12 cellular contexts compared by ENCODE assay signal in the genomic region with DNA sequence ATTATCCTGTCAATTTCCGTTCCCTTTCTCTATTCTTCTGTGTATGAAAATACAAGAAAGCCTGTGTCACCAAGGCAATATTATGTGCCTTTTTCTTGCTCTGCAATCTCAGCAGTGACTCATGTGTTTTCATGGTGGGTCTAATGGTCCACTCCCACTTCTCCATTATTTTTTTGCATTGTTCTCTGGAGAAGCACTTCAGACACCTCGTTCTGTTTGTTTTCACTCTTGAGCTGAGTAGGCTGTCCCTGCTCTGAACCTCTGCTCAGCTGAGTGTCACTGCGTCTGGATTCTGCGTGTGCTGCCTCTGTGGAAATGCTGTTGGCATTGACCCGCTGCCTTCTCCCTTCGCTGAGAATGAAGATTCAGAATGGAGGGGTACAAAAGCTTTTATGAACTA.
DNase-seq lines count a peak whose midpoint lies in the region; ATAC-seq and TF ChIP-seq lines count a peak whose summit lies in the region.
"Had no signal": no experiment of that assay in that cellular context is flagged by ENCODE, and none has a peak within 500 bp of the region (broad histone marks: within the 10 kb centered on the region; RNA-seq: fewer than 3 reads in every experiment).

No MANE protein-coding gene starts in this region.

- H3K4me2 ChIP-seq in BLaER1 treated with 17β-estradiol and CSF1 and Interleukin-3, amounts not matched to agents 10 nM and 100 nM = peak overlapping the region in 6 of 11 experiments; percentile 5 to 62 (median 38); a peak in 7 of 22 replicates

- peaks cover 18% of the 10 kb centered on the region for H3K36me3 Mint-ChIP-seq in activated naive CD8-positive, alpha-beta T cell treated with anti-CD3 and anti-CD28 coated beads for 36 hours

- no peaks in the 10 kb centered on the region for H3K27me3 ChIP-seq in BLaER1 treated with 17β-estradiol and CSF1 and Interleukin-3, amounts not matched to agents 10 nM and 100 nM
- H3K27me3 ChIP-seq in heart right ventricle = no peaks in the 10 kb centered on the region

- H3K9me3 ChIP-seq in BLaER1 treated with 17β-estradiol and CSF1 and Interleukin-3, amounts not matched to agents 10 nM and 100 nM (replicated peaks in 1 of 11) = peaks cover 0 to 4% (median 0%) of the 10 kb centered on the region in 11 experiments; a peak in 1 of 22 replicates
- H3K9me3 ChIP-seq in heart right ventricle = no peaks in the 10 kb centered on the region

- no peak overlapping the region for H3K9ac ChIP-seq in BLaER1 treated with 17β-estradiol and CSF1 and Interleukin-3, amounts not matched to agents 10 nM and 100 nM

- H3K27ac ChIP-seq in BLaER1 treated with 17β-estradiol and CSF1 and Interleukin-3, amounts not matched to agents 10 nM and 100 nM = peak overlapping the region in 3 of 11 experiments; percentile 45 to 75 (median 66); a peak in 5 of 22 replicates
- peak overlapping the region in 4 of 10 donors; percentile 6 to 16 (median 10) for H3K27ac ChIP-seq in heart right ventricle

- H3K4me1 ChIP-seq in BLaER1 treated with 17β-estradiol and CSF1 and Interleukin-3, amounts not matched to agents 10 nM and 100 nM = peaks cover 13 to 33% (median 26%) of the 10 kb centered on the region in 10 experiments
- peaks cover 0 to 71% (median 43%) of the 10 kb centered on the region in 9 donors for H3K4me1 ChIP-seq in heart right ventricle

- peak; percentile 23 for DNase-seq in NCI-H1092 (lab: John Stamatoyannopoulos, UW)
- DNase-seq in NCI-H748 (lab: John Stamatoyannopoulos, UW; ENCODE audit: unreplicated experiment) = peak; percentile 85
- no peak for DNase-seq in heart right ventricle
- DNase-seq in activated naive CD8-positive, alpha-beta T cell treated with anti-CD3 and anti-CD28 coated beads for 36 hours = no peak
- DNase-seq in cerebellar nuclear complex (lab: John Stamatoyannopoulos, UW) = no peak
- no peak for DNase-seq in occipital lobe (lab: John Stamatoyannopoulos, UW)
- DNase-seq: activated CD8-positive, alpha-beta T cell treated with anti-CD3 and anti-CD28 coated beads, Interleukin-2, amount 10 ng/mL, durations not matched to agents 7 days and 5 days; Karpas-422; NCI-H526 had no signal

- H3K36me3 ChIP-seq in BLaER1 treated with 17β-estradiol and CSF1 and Interleukin-3, amounts not matched to agents 10 nM and 100 nM = peaks cover 44 to 95% (median 71%) of the 10 kb centered on the region in 11 experiments
- H3K36me3 ChIP-seq in heart right ventricle = peaks cover 0 to 5% (median 0%) of the 10 kb centered on the region in 9 donors

- H3K27ac Mint-ChIP-seq in activated naive CD8-positive, alpha-beta T cell treated with anti-CD3 and anti-CD28 coated beads for 36 hours = no peak overlapping the region
- H3K27ac Mint-ChIP-seq: activated CD8-positive, alpha-beta T cell treated with anti-CD3 and anti-CD28 coated beads, Interleukin-2, amount 10 ng/mL, durations not matched to agents 7 days and 5 days had no signal

- peaks cover 19% of the 10 kb centered on the region for H3K4me1 Mint-ChIP-seq in activated naive CD8-positive, alpha-beta T cell treated with anti-CD3 and anti-CD28 coated beads for 36 hours

- H3K27me3 Mint-ChIP-seq in activated naive CD8-positive, alpha-beta T cell treated with anti-CD3 and anti-CD28 coated beads for 36 hours = no peaks in the 10 kb centered on the region
- H3K27me3 Mint-ChIP-seq: progenitor cell of endocrine pancreas had no signal

- 50 to 71% methylated on average over 6 of the region's 6 CpGs for WGBS in heart right ventricle, 2 donors

- no peak overlapping the region for H3K4me3 ChIP-seq in BLaER1 treated with 17β-estradiol and CSF1 and Interleukin-3, amounts not matched to agents 10 nM and 100 nM
- H3K4me3 ChIP-seq in heart right ventricle = no peak overlapping the region

- no peak overlapping the region for H3K4me3 Mint-ChIP-seq in activated naive CD8-positive, alpha-beta T cell treated with anti-CD3 and anti-CD28 coated beads for 36 hours
- H3K4me3 Mint-ChIP-seq: activated CD8-positive, alpha-beta T cell treated with anti-CD3 and anti-CD28 coated beads, Interleukin-2, amount 10 ng/mL, durations not matched to agents 7 days and 5 days had no signal

- intact Hi-C loops in heart right ventricle (cut with DNase I) = no loop called here

- no peaks in the 10 kb centered on the region for H3K9me3 Mint-ChIP-seq in activated naive CD8-positive, alpha-beta T cell treated with anti-CD3 and anti-CD28 coated beads for 36 hours

- ATAC-seq in heart right ventricle (peak in 7 of 8 donors; percentile 41 to 71 (median 60)), GM21529 (IDR thresholded peaks at IDR 0.05; ENCODE audit: unreplicated experiment) (no peak)
- ATAC-seq: activated CD8-positive, alpha-beta T cell treated with anti-CD3 and anti-CD28 coated beads, Interleukin-2, amount 10 ng/mL, durations not matched to agents 7 days and 5 days had no signal

- TF ChIP-seq CTCF in heart right ventricle (IDR thresholded peaks at IDR 0.05) = no peak

- H4K20me1 ChIP-seq in BLaER1 treated with 17β-estradiol and CSF1 and Interleukin-3, amounts not matched to agents 10 nM and 100 nM = peaks cover 5 to 58% (median 16%) of the 10 kb centered on the region in 11 experiments; a peak in 14 of 22 replicates

Comparison
In these comparisons a context has a peak if more than half of its experiments do, and no peak if none do; other contexts are left out.
1. DNase-seq: peak in NCI-H1092 (single experiment) and NCI-H748 (single experiment); none in heart right ventricle (0 of 2), activated naive CD8-positive, alpha-beta T cell treated with anti-CD3 and anti-CD28 coated beads for 36 hours (single experiment), cerebellar nuclear complex (0 of 2) and occipital lobe (single experiment).